ENCODE assay signal across 15 cellular contexts in the genomic region with DNA sequence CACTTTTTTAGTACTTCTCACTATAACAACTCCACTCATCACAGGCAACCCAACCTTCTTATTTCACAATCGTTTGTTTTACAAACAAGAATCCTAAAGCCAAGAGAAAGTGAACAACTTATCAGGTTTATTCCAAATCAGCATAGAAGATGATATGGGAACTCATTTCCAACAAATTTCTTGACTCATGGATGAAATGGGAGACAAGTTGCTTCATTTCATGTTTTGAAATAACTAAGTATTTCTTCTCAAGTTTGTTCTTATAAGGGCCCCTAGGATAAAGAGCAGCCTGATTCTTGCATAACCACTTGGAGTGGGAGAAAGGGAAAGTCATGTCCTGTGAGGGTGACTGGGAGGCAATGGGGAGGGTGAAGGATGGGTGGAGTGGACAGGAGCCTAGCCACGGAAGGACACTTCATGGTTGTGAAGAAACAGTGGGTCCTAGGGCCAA.
DNase-seq lines count a peak whose midpoint lies in the region; ATAC-seq and TF ChIP-seq lines count a peak whose summit lies in the region.
"Had no signal": no experiment of that assay in that cellular context is flagged by ENCODE, and none has a peak within 500 bp of the region (broad histone marks: within the 10 kb centered on the region; RNA-seq: fewer than 3 reads in every experiment).

No MANE protein-coding gene starts in this region.

- H3K9me3 Mint-ChIP-seq in activated naive CD8-positive, alpha-beta T cell treated with anti-CD3 and anti-CD28 coated beads, Interleukin-2, amount 50 U/mL, for 24 hours = peaks cover 17% of the 10 kb centered on the region

- CTCF ChIA-PET in RWPE1 (lab: Yijun Ruan, JAX) = no interaction called here

- no peak overlapping the region for H3K4me3 Mint-ChIP-seq in activated naive CD8-positive, alpha-beta T cell treated with anti-CD3 and anti-CD28 coated beads, Interleukin-2, amount 50 U/mL, for 24 hours
- H3K4me3 Mint-ChIP-seq: type B pancreatic cell had no signal

- TF ChIP-seq CTCF in AG09319 (IDR thresholded peaks at IDR 0.05; ENCODE audit: low read depth, low read length) = no peak
- no peak for TF ChIP-seq CTCF in RWPE1 (conservative IDR thresholded peaks at IDR 0.05; ENCODE audit: low read depth)
- TF ChIP-seq CTCF in foreskin fibroblast (IDR thresholded peaks at IDR 0.05; ENCODE audit: low read depth, low read length) = no peak

- ATAC-seq in activated naive CD8-positive, alpha-beta T cell treated with anti-CD3 and anti-CD28 coated beads, Interleukin-2, amount 50 U/mL, for 24 hours = no peak

- DNase-seq in AG09319 (ENCODE audit: extremely low read depth, low read depth) = peak; percentile 86
- no peak for DNase-seq in RWPE1 (ENCODE audit: low spot score)
- DNase-seq in foreskin fibroblast = peak; percentile 92
- DNase-seq in renal cortical epithelial cell (ENCODE audit: low read depth) = peak; percentile 76
- no peak for DNase-seq in NCI-H128 (lab: John Stamatoyannopoulos, UW; ENCODE audit: unreplicated experiment)
- DNase-seq in activated naive CD8-positive, alpha-beta T cell treated with anti-CD3 and anti-CD28 coated beads, Interleukin-2, amount 50 U/mL, for 24 hours = no peak
- no peak for DNase-seq in LoVo (ENCODE audit: low spot score)
- DNase-seq in NCI-H1436 treated with DMSO at 0.1 percent for 48 hours (lab: John Stamatoyannopoulos, UW) = no peak
- DNase-seq: GDM1, NCI-H2227 treated with DMSO at 0.1 percent for 48 hours, T-helper 2 cell had no signal

- peak overlapping the region; percentile 66 for H3K27ac ChIP-seq in RWPE1
- H3K27ac ChIP-seq: adrenal gland, BLaER1, KMS-11 had no signal

- H3K27me3 Mint-ChIP-seq in activated naive CD8-positive, alpha-beta T cell treated with anti-CD3 and anti-CD28 coated beads, Interleukin-2, amount 50 U/mL, for 24 hours = no peaks in the 10 kb centered on the region
- H3K27me3 Mint-ChIP-seq: type B pancreatic cell had no signal

- POLR2A ChIA-PET in RWPE1 (lab: Yijun Ruan, JAX; ENCODE audit: low non-redundant PET) = no interaction called here

- H3K27ac Mint-ChIP-seq in activated naive CD8-positive, alpha-beta T cell treated with anti-CD3 and anti-CD28 coated beads, Interleukin-2, amount 50 U/mL, for 24 hours = no peak overlapping the region
- H3K27ac Mint-ChIP-seq: type B pancreatic cell had no signal

- H3K4me1 Mint-ChIP-seq in activated naive CD8-positive, alpha-beta T cell treated with anti-CD3 and anti-CD28 coated beads, Interleukin-2, amount 50 U/mL, for 24 hours = peaks cover 34% of the 10 kb centered on the region

- peaks cover 8% of the 10 kb centered on the region for H3K36me3 Mint-ChIP-seq in activated naive CD8-positive, alpha-beta T cell treated with anti-CD3 and anti-CD28 coated beads, Interleukin-2, amount 50 U/mL, for 24 hours (ENCODE audit: low read depth)
- H3K36me3 Mint-ChIP-seq: type B pancreatic cell had no signal

- H3K4me3 ChIP-seq in foreskin fibroblast (ENCODE audit: low read depth in 1 of 2, low read length in 2 of 2) = no peak overlapping the region
- H3K4me3 ChIP-seq: adrenal gland, BLaER1 had no signal

Comparison
In these comparisons a context has a peak if more than half of its experiments do, and no peak if none do; other contexts are left out.
1. DNase-seq: peak in AG09319 (single experiment), foreskin fibroblast (2 of 2) and renal cortical epithelial cell (single experiment); none in RWPE1 (single experiment), NCI-H128 (single experiment), activated naive CD8-positive, alpha-beta T cell treated with anti-CD3 and anti-CD28 coated beads, Interleukin-2, amount 50 U/mL, for 24 hours (single experiment), LoVo (single experiment) and NCI-H1436 treated with DMSO at 0.1 percent for 48 hours (single experiment).